In genomic region chr1:66542811-66543767, GRCh38 we compare ENCODE assay signal across 8 cellular contexts. TPM values are rescaled to one million over a fixed set of nuclear protein-coding genes. Genes with fewer than 3 reads are reported as not detected.
DNase-seq lines count a peak whose midpoint lies in the region; ATAC-seq and TF ChIP-seq lines count a peak whose summit lies in the region.

No MANE protein-coding gene starts in this region.

- in situ Hi-C loops in gastrocnemius medialis (cut with MboI; ENCODE audit: low sequenced_read_pairs in 4 of 4) = no loop called here

- TF ChIP-seq POLR2A in HCT116 (IDR thresholded peaks at IDR 0.05; ENCODE audit: borderline replicate concordance, extremely low read depth, insufficient read depth, insufficient read length) = no peak
- TF ChIP-seq POLR2A in gastrocnemius medialis (IDR thresholded peaks at IDR 0.05) = no peak

- intact Hi-C loops in HCT116 (cut with micrococcal nuclease) = no loop called here
- intact Hi-C loops in Right ventricle myocardium inferior (cut with DNase I) = loop anchor here (10.0 kb wide), 1 partner anchor 382 kb away; the partner anchor contains the start of genes DNAI4 and MIER1
- intact Hi-C loops in gastrocnemius medialis (cut with DNase I; ENCODE audit: low total_unique reads) = no loop called here
- intact Hi-C loops in OCI-LY7 (cut with micrococcal nuclease; ENCODE audit: unreplicated experiment) = no loop called here

- BruUV-seq in HCT116 (replicated peaks; lab: Mats Ljungman, UMichigan) = no TSS peak
- no TSS peak for BruUV-seq in OCI-LY7 (replicated peaks; lab: Mats Ljungman, UMichigan)

- CTCF ChIA-PET in HCT116 (lab: Charles Lee) (interaction anchor here (1.6 kb wide), 1 partner anchor 39 kb away, joined by 5 read pairs; no protein-coding TSS in a partner anchor), OCI-LY7 (lab: Charles Lee; ENCODE audit: unreplicated experiment) (interaction anchor here (1.1 kb wide), 1 partner anchor 13 kb away, joined by 3 read pairs; no protein-coding TSS in a partner anchor)

- no peaks in the 10 kb centered on the region for H3K79me2 ChIP-seq in HCT116 (ENCODE audit: insufficient read depth, low read length)
- no peaks in the 10 kb centered on the region for H3K79me2 ChIP-seq in OCI-LY7 (ENCODE audit: insufficient read depth, low read depth, low read length)

- ATAC-seq in HCT116 (peak; percentile 97), Right ventricle myocardium inferior (peak; percentile 89), gastrocnemius medialis (peak; percentile 81 to 86)

- H3K9me3 ChIP-seq in HCT116 (ENCODE audit: control insufficient read depth in 1 of 2, insufficient read depth in 1 of 2, low read depth in 1 of 2, low read length in 2 of 2) = no peaks in the 10 kb centered on the region
- H3K9me3 ChIP-seq in gastrocnemius medialis = no peaks in the 10 kb centered on the region
- no peaks in the 10 kb centered on the region for H3K9me3 ChIP-seq in OCI-LY7 (ENCODE audit: low read length)

- TF ChIP-seq RAD21 in HCT116 (IDR thresholded peaks at IDR 0.05; ENCODE audit: low read depth) = no peak

- no peaks in the 10 kb centered on the region for H3K27me3 ChIP-seq in HCT116 (ENCODE audit: insufficient read depth, low read length)
- no peaks in the 10 kb centered on the region for H3K27me3 ChIP-seq in gastrocnemius medialis

- peak overlapping the region in 1 of 2 experiments; percentile 21; a peak in 1 of 4 replicates for H3K4me3 ChIP-seq in HCT116 (replicated peaks in 1 of 2; ENCODE audit: low read depth in 1 of 2, low read length in 2 of 2)
- no peak overlapping the region for H3K4me3 ChIP-seq in gastrocnemius medialis
- no peak overlapping the region for H3K4me3 ChIP-seq in OCI-LY7 (ENCODE audit: low read depth, low read length, poor library complexity, severe bottlenecking)

- TF ChIP-seq CTCF in HCT116 (IDR thresholded peaks at IDR 0.05 in 2 of 3, conservative IDR thresholded peaks at IDR 0.05 in 1 of 3; ENCODE audit: borderline replicate concordance in 1 of 3, insufficient read depth in 1 of 3, low read depth in 2 of 3, low read length in 2 of 3) (no peak), gastrocnemius medialis (IDR thresholded peaks at IDR 0.05 in 4 of 5, conservative IDR thresholded peaks at IDR 0.05 in 1 of 5) (no peak), OCI-LY7 (conservative IDR thresholded peaks at IDR 0.05; ENCODE audit: low read length) (no peak)

- no peaks in the 10 kb centered on the region for H4K20me1 ChIP-seq in HCT116 (ENCODE audit: insufficient read depth)
- H4K20me1 ChIP-seq in OCI-LY7 (ENCODE audit: insufficient read depth, low read length) = no peaks in the 10 kb centered on the region

- H3K36me3 ChIP-seq in HCT116 (ENCODE audit: control insufficient read depth in 1 of 2, insufficient read depth in 2 of 2, low read length in 2 of 2) = no peaks in the 10 kb centered on the region
- H3K36me3 ChIP-seq in gastrocnemius medialis = no peaks in the 10 kb centered on the region
- no peaks in the 10 kb centered on the region for H3K36me3 ChIP-seq in OCI-LY7 (ENCODE audit: insufficient read depth, low read length)

- H2AFZ ChIP-seq in HCT116 (ENCODE audit: low read depth, low read length, poor library complexity, severe bottlenecking) = peak overlapping the region; percentile 96
- no peak overlapping the region for H2AFZ ChIP-seq in OCI-LY7 (ENCODE audit: low read length)

- peak overlapping the region; percentile 64 for H3K4me2 ChIP-seq in HCT116 (ENCODE audit: low read length)
- no peak overlapping the region for H3K4me2 ChIP-seq in OCI-LY7 (ENCODE audit: low read length)

- peak; percentile 91 for DNase-seq in HCT116 (ENCODE audit: low read depth, low spot score)
- DNase-seq in RPMI7951 (ENCODE audit: low read depth) = peak; percentile 84
- DNase-seq in Right ventricle myocardium inferior (ENCODE audit: missing footprints) = peak; percentile 70
- peak; percentile 32 to 38 for DNase-seq in gastrocnemius medialis
- no peak for DNase-seq in foreskin melanocyte
- no peak for DNase-seq in OCI-LY7 (ENCODE audit: low spot score)
- DNase-seq in stimulated activated CD4-positive, alpha-beta T cell treated with anti-CD3 and anti-CD28 coated beads, Interleukin-4, amount 100 ng/mL, for 24 hours = no peak
- no peak for DNase-seq in Kasumi-1 (lab: John Stamatoyannopoulos, UW)

- H3K4me1 ChIP-seq in HCT116 (ENCODE audit: control insufficient read depth in 1 of 2, insufficient read depth in 2 of 2, low read length in 2 of 2) = peaks cover 21 to 51% of the 10 kb centered on the region in 2 experiments
- H3K4me1 ChIP-seq in gastrocnemius medialis = peaks cover 6 to 9% of the 10 kb centered on the region in 2 donors
- H3K4me1 ChIP-seq in OCI-LY7 (ENCODE audit: insufficient read depth, low read length, poor library complexity, severe bottlenecking) = no peaks in the 10 kb centered on the region

- H3K9ac ChIP-seq in HCT116 (ENCODE audit: low read length) = peak overlapping the region; percentile 50

- POLR2A ChIA-PET in HCT116 (lab: Charles Lee) = interaction anchor here (1.3 to 1.4 kb wide), 3 partner anchors 10 to 22 kb away, joined by 3 to 5 read pairs (median 4); no protein-coding TSS in a partner anchor
- POLR2A ChIA-PET in OCI-LY7 (lab: Charles Lee) = no interaction called here

- RAD21 ChIA-PET in HCT116 (lab: Charles Lee; ENCODE audit: low non-redundant PET in 1 of 2, low total read pairs in 2 of 2, uncharacterized antibody in 2 of 2, unreplicated experiment in 2 of 2) = no interaction called here

- H3K9me2 ChIP-seq in HCT116 (ENCODE audit: insufficient read depth) (no peaks in the 10 kb centered on the region), OCI-LY7 (ENCODE audit: insufficient read depth, low read length) (no peaks in the 10 kb centered on the region)

- peak overlapping the region; percentile 71 for H3K27ac ChIP-seq in HCT116 (ENCODE audit: low read depth, low read length)
- H3K27ac ChIP-seq in gastrocnemius medialis = peak overlapping the region; percentile 66 to 81 (median 72)
- H3K27ac ChIP-seq in OCI-LY7 (ENCODE audit: low read depth, low read length, poor library complexity, severe bottlenecking) = no peak overlapping the region

TF ChIP-seq in HCT116, 20 proteins besides CTCF, POLR2A, EP300 and RAD21 (continues in another document):
- TF ChIP-seq SP1 (IDR thresholded peaks at IDR 0.05; ENCODE audit: low read depth) (peak; percentile 85), FOSL1 (IDR thresholded peaks at IDR 0.05; ENCODE audit: low read depth) (peak; percentile 77), EZH2phosphoT487 (IDR thresholded peaks at IDR 0.05; ENCODE audit: borderline replicate concordance) (no peak), CEBPB (IDR thresholded peaks at IDR 0.05; ENCODE audit: low read depth) (peak; percentile 46; the same call in 1 of the 2 replicates), ELF1 (IDR thresholded peaks at IDR 0.05; ENCODE audit: borderline replicate concordance, low read depth) (no peak), ZNF274 (IDR thresholded peaks at IDR 0.05; ENCODE audit: low read depth, low read length) (no peak), ZFX (IDR thresholded peaks at IDR 0.05) (no peak), CBX3 (IDR thresholded peaks at IDR 0.05; ENCODE audit: low read depth) (peak; percentile 92), SIN3A (IDR thresholded peaks at IDR 0.05; ENCODE audit: low read depth) (peak; percentile 32; the same call in 1 of the 2 replicates), ZBTB33 (IDR thresholded peaks at IDR 0.05; ENCODE audit: extremely low read depth, insufficient replicate concordance, low read length) (no peak), YY1 (IDR thresholded peaks at IDR 0.05; ENCODE audit: extremely low read depth, insufficient replicate concordance, low read depth, low read length) (no peak), TCF7L2 (IDR thresholded peaks at IDR 0.05; ENCODE audit: borderline replicate concordance, extremely low read depth, insufficient read depth, insufficient read length) (peak; percentile 93), ATF3 (IDR thresholded peaks at IDR 0.05) (no peak), JUND (IDR thresholded peaks at IDR 0.05) (peak; percentile 87), EGR1 (IDR thresholded peaks at IDR 0.05; ENCODE audit: low read depth) (no peak), POLR2AphosphoS5 (IDR thresholded peaks at IDR 0.05; ENCODE audit: low read depth, low read length) (peak; percentile 53), SRF (IDR thresholded peaks at IDR 0.05; ENCODE audit: low read depth) (peak; percentile 96), EZH2 (IDR thresholded peaks at IDR 0.05) (no peak)

RNA-seq across cellular contexts. Expression of gene SGIP1, which starts 9.1 kb away (rescaled TPM):
- total RNA-seq in HCT116 (2021; ENCODE audit: unreplicated experiment) = 0.15 TPM
- polyA plus RNA-seq in HCT116 (2012) = 0.01 TPM in 1 of 2 replicates, not detected in the other
- total RNA-seq in RPMI7951 (2014; rRNA removed; shearing (Covaris generic)) = under 0.01 TPM in 1 of 2 replicates, not detected in the other
- 3.5 TPM for total RNA-seq in Right ventricle myocardium inferior
- total RNA-seq in gastrocnemius medialis = 1 to 10 TPM; 2.5 to 7.1 (median 2.9) TPM
- not detected in 2 replicates for total RNA-seq in OCI-LY7 (2014; rRNA removed; shearing (Covaris generic))
- total RNA-seq in OCI-LY7 (2022) = not detected in 2 replicates

Comparison
In these comparisons a context has a peak if more than half of its experiments do, and no peak if none do; other contexts are left out.
1. DNase-seq: peak in HCT116 (single experiment), RPMI7951 (single experiment), Right ventricle myocardium inferior (single experiment) and gastrocnemius medialis (2 of 2); none in foreskin melanocyte (single experiment), OCI-LY7 (single experiment), stimulated activated CD4-positive, alpha-beta T cell treated with anti-CD3 and anti-CD28 coated beads, Interleukin-4, amount 100 ng/mL, for 24 hours (single experiment) and Kasumi-1 (0 of 2).
2. Peak in every context shown above with its lines, with median percentiles within 50 percentile points of each other: ATAC-seq.